Comparison of ENCODE assay signal across 18 cellular contexts in the genomic region with DNA sequence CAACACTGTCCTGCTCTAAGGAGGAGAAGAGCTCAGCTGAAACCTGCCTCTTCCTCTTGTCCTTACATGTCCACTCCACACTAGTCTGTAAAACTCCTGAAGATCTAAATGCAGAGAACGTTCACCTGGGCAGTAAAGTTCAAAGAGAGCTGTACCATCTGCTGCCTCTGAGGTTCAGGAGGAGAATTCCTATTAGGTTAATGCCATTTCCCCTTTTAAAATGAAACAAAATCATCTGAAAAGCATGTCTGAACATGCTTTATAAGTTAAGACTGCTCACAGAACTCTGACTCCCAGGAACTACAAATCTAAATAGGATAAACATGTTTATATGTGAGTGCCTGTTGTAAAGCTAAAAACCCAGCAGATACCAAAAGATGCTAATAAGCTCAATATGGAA.
DNase-seq lines count a peak whose midpoint lies in the region; ATAC-seq, FAIRE-seq and TF ChIP-seq lines count a peak whose summit lies in the region.
"Had no signal": no experiment of that assay in that cellular context is flagged by ENCODE, and none has a peak within 500 bp of the region (broad histone marks: within the 10 kb centered on the region; RNA-seq: fewer than 3 reads in every experiment).

No MANE protein-coding gene starts in this region.

- no peak for DNase-seq in GM12892 (ENCODE audit: insufficient read length)
- peak; percentile 0 for DNase-seq in KBM-7
- peak; percentile 27 for DNase-seq in epithelial cell of esophagus (ENCODE audit: low read depth)
- no peak for DNase-seq in osteoblast (ENCODE audit: insufficient read length, low spot score, missing footprints)
- DNase-seq: ACHN, AML-193, DMS153, EL, H9, MV-4-11, NCI-H1417, NCI-H2029, NCI-H510A, NCI-H774, PC-3 had no signal

- H3K4me3 ChIP-seq in epithelial cell of esophagus (ENCODE audit: low read length) (no peak overlapping the region), osteoblast (ENCODE audit: insufficient read depth, low read length) (no peak overlapping the region)

- no peaks in the 10 kb centered on the region for H3K79me2 ChIP-seq in osteoblast (ENCODE audit: insufficient read depth, low read length)

- peaks cover 23% of the 10 kb centered on the region for H3K4me1 ChIP-seq in osteoblast (ENCODE audit: insufficient read depth, low read length)

- H3K27me3 ChIP-seq in osteoblast (ENCODE audit: insufficient read depth, low read length) = no peaks in the 10 kb centered on the region

- H3K9me3 ChIP-seq in osteoblast (ENCODE audit: low read depth, low read length) = no peaks in the 10 kb centered on the region

- H3K36me3 ChIP-seq in osteoblast (ENCODE audit: insufficient read depth, low read length) = no peaks in the 10 kb centered on the region

- ATAC-seq in GM21528 (IDR thresholded peaks at IDR 0.05; ENCODE audit: low FRiP score, unreplicated experiment) (no peak), GM21515 (IDR thresholded peaks at IDR 0.05; ENCODE audit: unreplicated experiment) (no peak), HG02938 (IDR thresholded peaks at IDR 0.05; ENCODE audit: unreplicated experiment) (no peak)
- ATAC-seq: PC-3 had no signal

- no peak overlapping the region for H3K4me2 ChIP-seq in osteoblast (ENCODE audit: insufficient read depth, low read length)

- H2AFZ ChIP-seq in osteoblast (ENCODE audit: low read length) = peak overlapping the region; percentile 59

- FAIRE-seq in GM12892 (lab: Jason Lieb, UNC) = peak; percentile 5

- no peak for TF ChIP-seq POLR2A in GM12892 (IDR thresholded peaks at IDR 0.05; ENCODE audit: low read depth, low read length)

- TF ChIP-seq CTCF in epithelial cell of esophagus (IDR thresholded peaks at IDR 0.05; ENCODE audit: insufficient read depth, low read depth, low read length, missing control alignments) (no peak), osteoblast (IDR thresholded peaks at IDR 0.05; ENCODE audit: extremely low read depth, low read depth, low read length) (no peak)

- no peaks in the 10 kb centered on the region for H4K20me1 ChIP-seq in osteoblast (ENCODE audit: insufficient read depth, low read length)

- H3K27ac ChIP-seq in osteoblast (ENCODE audit: low read depth, low read length) = no peak overlapping the region

- in situ Hi-C loops in KBM-7 (cut with MboI; ENCODE audit: low pct_unique_long_range_greater_than_20kb, low sequenced_read_pairs) = no loop called here

Comparison
In these comparisons a context has a peak if more than half of its experiments do, and no peak if none do; other contexts are left out.
1. DNase-seq: peak in KBM-7 (single experiment) and epithelial cell of esophagus (single experiment); none in GM12892 (single experiment) and osteoblast (single experiment).